Comparison of ENCODE assay signal across 23 cellular contexts in genomic region chr1:170402451-170403311, GRCh38.
DNase-seq lines count a peak whose midpoint lies in the region; ATAC-seq, FAIRE-seq and TF ChIP-seq lines count a peak whose summit lies in the region.
"Had no signal": no experiment of that assay in that cellular context is flagged by ENCODE, and none has a peak within 500 bp of the region (broad histone marks: within the 10 kb centered on the region; RNA-seq: fewer than 3 reads in every experiment).

No MANE protein-coding gene starts in this region.

- TF ChIP-seq CTCF in A549 (IDR thresholded peaks at IDR 0.05) (no peak), HFFc6 (IDR thresholded peaks at IDR 0.05) (no peak), Peyer's patch (IDR thresholded peaks at IDR 0.05) (no peak), foreskin keratinocyte (conservative IDR thresholded peaks at IDR 0.05) (no peak)

- H4K91ac ChIP-seq in mesenchymal stem cell (ENCODE audit: low read length): no peak overlapping the region

- no peak for TF ChIP-seq EP300 in A549 (IDR thresholded peaks at IDR 0.05)

- no peak overlapping the region for H2BK120ac ChIP-seq in mesenchymal stem cell (ENCODE audit: low read depth, low read length)

- H3K4me1 Mint-ChIP-seq in HFFc6 (ENCODE audit: low read depth): peaks cover 57% of the 10 kb centered on the region
- H3K4me1 Mint-ChIP-seq: naive B cell had no signal

- H4K8ac ChIP-seq in mesenchymal stem cell (ENCODE audit: low read length): no peak overlapping the region

- H3K4me3 ChIP-seq in A549 (no peak overlapping the region), mesenchymal stem cell (ENCODE audit: insufficient read depth in 1 of 2, low read depth in 1 of 2, low read length in 2 of 2) (no peak overlapping the region), Peyer's patch (no peak overlapping the region)
- H3K4me3 ChIP-seq: hepatocyte, testis had no signal

- H2BK12ac ChIP-seq in mesenchymal stem cell (ENCODE audit: low read length in 2 of 2): no peak overlapping the region

- no peak overlapping the region for H2AFZ ChIP-seq in mesenchymal stem cell (ENCODE audit: low read depth, low read length)
- H2AFZ ChIP-seq: hepatocyte had no signal

- no peaks in the 10 kb centered on the region for H3K27me3 ChIP-seq in mesenchymal stem cell (ENCODE audit: control insufficient read depth in 1 of 2, insufficient read depth in 1 of 2, low read length in 2 of 2)
- no peaks in the 10 kb centered on the region for H3K27me3 ChIP-seq in Peyer's patch
- H3K27me3 ChIP-seq in foreskin keratinocyte: no peaks in the 10 kb centered on the region
- H3K27me3 ChIP-seq: hepatocyte, testis had no signal

- CTCF ChIA-PET in A549 (lab: Yijun Ruan, JAX): no interaction called here

- no peak overlapping the region for H3K18ac ChIP-seq in mesenchymal stem cell (ENCODE audit: low read depth in 1 of 2, low read length in 2 of 2)

- no peaks in the 10 kb centered on the region for H3K79me1 ChIP-seq in mesenchymal stem cell (replicated peaks; ENCODE audit: low read length, poor library complexity, severe bottlenecking)

- peak overlapping the region; percentile 80 for H3K9ac ChIP-seq in mesenchymal stem cell (ENCODE audit: low read length)

- POLR2A ChIA-PET in A549 (lab: Yijun Ruan, JAX): no interaction called here

- H3K4me2 ChIP-seq in A549 (no peak overlapping the region), mesenchymal stem cell (ENCODE audit: low read length, poor library complexity, severe bottlenecking) (no peak overlapping the region)
- H3K4me2 ChIP-seq: hepatocyte had no signal

- H2BK15ac ChIP-seq in mesenchymal stem cell (ENCODE audit: low read depth, poor library complexity, severe bottlenecking): no peak overlapping the region

- no peak overlapping the region for H3K4me3 Mint-ChIP-seq in HFFc6
- H3K4me3 Mint-ChIP-seq: activated CD8-positive, alpha-beta T cell treated with anti-CD3 and anti-CD28 coated beads for 36 hours; activated T-cell treated with anti-CD3 and anti-CD28 coated beads, Interleukin-2, amount 50 U/mL, for 24 hours; naive B cell had no signal

- H3K9me3 ChIP-seq in A549: no peaks in the 10 kb centered on the region
- peaks cover 9% of the 10 kb centered on the region for H3K9me3 ChIP-seq in mesenchymal stem cell (ENCODE audit: control insufficient read depth, low read length)
- H3K9me3 ChIP-seq in Peyer's patch: no peaks in the 10 kb centered on the region
- H3K9me3 ChIP-seq: testis had no signal

- H3K4me1 ChIP-seq in A549 (no peaks in the 10 kb centered on the region), mesenchymal stem cell (ENCODE audit: control insufficient read depth, insufficient read depth, low read depth, low read length) (no peaks in the 10 kb centered on the region), Peyer's patch (no peaks in the 10 kb centered on the region), foreskin keratinocyte (peaks cover 3% of the 10 kb centered on the region)

- no peaks in the 10 kb centered on the region for H3K9me3 Mint-ChIP-seq in HFFc6
- H3K9me3 Mint-ChIP-seq: activated CD8-positive, alpha-beta T cell treated with anti-CD3 and anti-CD28 coated beads for 36 hours; activated T-cell treated with anti-CD3 and anti-CD28 coated beads, Interleukin-2, amount 50 U/mL, for 24 hours; naive B cell had no signal

- 49% methylated on average over 4 of the region's 4 CpGs for WGBS in A549 (ENCODE audit: missing lambda C conversion rate)
- no CpG with 5 or more reads among the region's 4 CpGs for WGBS in mesenchymal stem cell

- no peaks in the 10 kb centered on the region for H3K27me3 Mint-ChIP-seq in HFFc6 (ENCODE audit: insufficient read depth)
- H3K27me3 Mint-ChIP-seq: naive B cell had no signal

- H3K27ac Mint-ChIP-seq in HFFc6: peak overlapping the region; percentile 57
- H3K27ac Mint-ChIP-seq: activated CD8-positive, alpha-beta T cell treated with anti-CD3 and anti-CD28 coated beads for 36 hours; activated T-cell treated with anti-CD3 and anti-CD28 coated beads, Interleukin-2, amount 50 U/mL, for 24 hours; naive B cell had no signal

- H3K36me3 ChIP-seq in mesenchymal stem cell (ENCODE audit: control insufficient read depth in 1 of 2, insufficient read depth in 2 of 2, low read depth in 1 of 2, low read length in 2 of 2) (no peaks in the 10 kb centered on the region), Peyer's patch (no peaks in the 10 kb centered on the region)

- peaks cover 7% of the 10 kb centered on the region; the same call in 1 of the 2 replicates for H3K36me3 Mint-ChIP-seq in HFFc6 (ENCODE audit: low read depth)
- H3K36me3 Mint-ChIP-seq: naive B cell had no signal

- H3K4ac ChIP-seq in mesenchymal stem cell (ENCODE audit: low read depth in 1 of 2, low read length in 2 of 2): no peak overlapping the region

- no peak for ATAC-seq in A549
- no peak for ATAC-seq in foreskin keratinocyte
- no peak for ATAC-seq in GM21723 (IDR thresholded peaks at IDR 0.05; ENCODE audit: unreplicated experiment)
- ATAC-seq: activated CD8-positive, alpha-beta T cell treated with anti-CD3 and anti-CD28 coated beads for 36 hours had no signal

- FAIRE-seq in A549 (lab: Jason Lieb, UNC): no peak
- FAIRE-seq: H1, islet of Langerhans had no signal

- H2AK5ac ChIP-seq in mesenchymal stem cell (ENCODE audit: low read length, severe bottlenecking): no peak overlapping the region

- DNase-seq in A549 (ENCODE audit: low read depth in 1 of 2, low spot score in 1 of 2) (no peak), HFFc6 (peak; percentile 11), fibroblast of gingiva (ENCODE audit: low read depth) (peak; percentile 65), mesenchymal stem cell (peak; percentile 26), Peyer's patch (no peak), foreskin keratinocyte (no peak), germinal center (ENCODE audit: low spot score) (no peak)
- DNase-seq: activated CD4-positive, CD25-positive, alpha-beta regulatory T cell; activated CD8-positive, alpha-beta T cell treated with anti-CD3 and anti-CD28 coated beads for 36 hours; activated naive CD4-positive, alpha-beta T cell treated with Interleukin-2 at 50 U/mL for 16 hours; activated T-cell treated with anti-CD3 and anti-CD28 coated beads, Interleukin-2, amount 50 U/mL, for 24 hours; amygdala; cerebellar nuclear complex; DMS 273 treated with DMSO at 0.1 percent for 48 hours; naive B cell; NCI-H1048; NCI-H2029; retina; testis had no signal

- H3K23ac ChIP-seq in mesenchymal stem cell (ENCODE audit: low read length in 2 of 2): no peak overlapping the region

- no peak for TF ChIP-seq POLR2A in A549 (IDR thresholded peaks at IDR 0.05; ENCODE audit: low read length)
- no peak for TF ChIP-seq POLR2A in Peyer's patch (IDR thresholded peaks at IDR 0.05)

- no peak overlapping the region for H2BK5ac ChIP-seq in mesenchymal stem cell (ENCODE audit: low read depth, low read length, poor library complexity, severe bottlenecking)

- no peak for TF ChIP-seq RAD21 in A549 (conservative IDR thresholded peaks at IDR 0.05 in 1 of 2, IDR thresholded peaks at IDR 0.05 in 1 of 2)

- H3K27ac ChIP-seq in A549: no peak overlapping the region
- H3K27ac ChIP-seq in mesenchymal stem cell (ENCODE audit: low read length, poor library complexity, severe bottlenecking): no peak overlapping the region
- no peak overlapping the region for H3K27ac ChIP-seq in Peyer's patch
- H3K27ac ChIP-seq in foreskin keratinocyte: no peak overlapping the region
- H3K27ac ChIP-seq: hepatocyte had no signal

- H3K14ac ChIP-seq in mesenchymal stem cell (ENCODE audit: low read length in 2 of 2): no peak overlapping the region

TF ChIP-seq in A549, 52 proteins besides CTCF, POLR2A, EP300 and RAD21:
- TF ChIP-seq PHF8 (IDR thresholded peaks at IDR 0.05; ENCODE audit: borderline replicate concordance, low read depth) (no peak), CBX2 (IDR thresholded peaks at IDR 0.05; ENCODE audit: borderline replicate concordance, low read depth) (no peak), HMGXB4 (CRISPR knock-in tag; IDR thresholded peaks at IDR 0.05; ENCODE audit: borderline replicate concordance) (no peak), CHD4 (IDR thresholded peaks at IDR 0.05; ENCODE audit: borderline replicate concordance) (no peak), POLR2AphosphoS2 (conservative IDR thresholded peaks at IDR 0.05; ENCODE audit: low read length) (no peak), TFCP2L1 (CRISPR knock-in tag; IDR thresholded peaks at IDR 0.05) (no peak), MAFK (IDR thresholded peaks at IDR 0.05; ENCODE audit: partially characterized antibody) (peak; percentile 18), NFE2L2 (conservative IDR thresholded peaks at IDR 0.05; ENCODE audit: low read length) (peak; percentile 63; the same call in 1 of the 2 replicates)

Comparison
In these comparisons a context has a peak if more than half of its experiments do, and no peak if none do; other contexts are left out.
1. DNase-seq: peak in HFFc6 (single experiment), fibroblast of gingiva (single experiment) and mesenchymal stem cell (single experiment); none in A549 (0 of 2), Peyer's patch (0 of 3), foreskin keratinocyte (0 of 2) and germinal center (single experiment).